ENCODE assay signal across 13 cellular contexts in genomic region chr11:35043933-35044332, GRCh38.
DNase-seq lines count a peak whose midpoint lies in the region; ATAC-seq and TF ChIP-seq lines count a peak whose summit lies in the region.
"Had no signal": no experiment of that assay in that cellular context is flagged by ENCODE, and none has a peak within 500 bp of the region (broad histone marks: within the 10 kb centered on the region; RNA-seq: fewer than 3 reads in every experiment).

No MANE protein-coding gene starts in this region.

- TF ChIP-seq CTCF in fibroblast of the aortic adventitia (IDR thresholded peaks at IDR 0.05; ENCODE audit: insufficient read depth, low read length): no peak

- intact Hi-C loops in Right ventricle myocardium inferior (cut with DNase I): no loop called here
- intact Hi-C loops in cardiac septum (cut with DNase I): loop anchor here (5.0 kb wide), 1 partner anchor 203 kb away; no protein-coding TSS in a partner anchor

- DNase-seq in Right ventricle myocardium inferior (ENCODE audit: missing footprints): no peak
- DNase-seq in cardiac septum (ENCODE audit: low spot score): no peak
- peak; percentile 31 for DNase-seq in NCI-H2227 treated with DMSO at 0.1 percent for 48 hours (lab: John Stamatoyannopoulos, UW)
- DNase-seq in fibroblast of the aortic adventitia (ENCODE audit: low read depth): peak; percentile 35
- peak; percentile 68 for DNase-seq in superior temporal gyrus (ENCODE audit: extremely low spot score)
- no peak for DNase-seq in NCI-H2107 (lab: John Stamatoyannopoulos, UW)
- DNase-seq in ecto neural progenitor cell (ENCODE audit: low spot score): no peak
- DNase-seq: activated CD4-positive, alpha-beta memory T cell treated with anti-CD3 and anti-CD28 coated beads, Interleukin-2, amount 10 ng/mL, durations not matched to agents 7 days and 5 days; foreskin melanocyte; PC-9; stimulated activated CD4-positive, alpha-beta T cell treated with anti-CD3 and anti-CD28 coated beads, Interleukin-4, amount 100 ng/mL, for 1 hour had no signal

- H3K4me3 ChIP-seq in fibroblast of the aortic adventitia (ENCODE audit: low read depth, low read length): no peak overlapping the region
- H3K4me3 ChIP-seq: PC-9, prostate gland had no signal

- peak; percentile 52 for ATAC-seq in Right ventricle myocardium inferior
- no peak for ATAC-seq in GM21825 (IDR thresholded peaks at IDR 0.05; ENCODE audit: unreplicated experiment)

Comparison
In these comparisons a context has a peak if more than half of its experiments do, and no peak if none do; other contexts are left out.
1. DNase-seq: peak in NCI-H2227 treated with DMSO at 0.1 percent for 48 hours (single experiment), fibroblast of the aortic adventitia (single experiment) and superior temporal gyrus (single experiment); none in Right ventricle myocardium inferior (single experiment), cardiac septum (single experiment), NCI-H2107 (single experiment) and ecto neural progenitor cell (single experiment).